In genomic region chr19:53333466-53334449, GRCh38 we compare ENCODE assay signal across 8 cellular contexts. TPM values are rescaled to one million over a fixed set of nuclear protein-coding genes. Genes with fewer than 3 reads are reported as not detected.
DNase-seq lines count a peak whose midpoint lies in the region; ATAC-seq and TF ChIP-seq lines count a peak whose summit lies in the region.

TSS of gene ZNF845 (plus strand) at chr19:53333749. CDS start at chr19:53341308, 7,559 bp downstream.

- peaks cover 17% of the 10 kb centered on the region for H3K4me1 Mint-ChIP-seq in stimulated activated naive CD8-positive, alpha-beta T cell treated with anti-CD3 and anti-CD28 coated beads, Interleukin-15, amount 100 ng/mL, for 72 hours

- DNase-seq in Daoy (ENCODE audit: low read depth) (peak; percentile 95), Kasumi-1 (lab: John Stamatoyannopoulos, UW) (peak; percentile 52 to 54), RPMI8226 (peak; percentile 92), fibroblast of the conjunctiva (ENCODE audit: low read depth) (peak; percentile 80)
- DNase-seq in activated T-helper 9 cell treated with anti-CD3 and anti-CD28 coated beads, Interleukin-2, amount 50 U/mL, for 16 hours (ENCODE audit: low read depth), result peak; percentile 90
- DNase-seq in stimulated activated naive CD8-positive, alpha-beta T cell treated with anti-CD3 and anti-CD28 coated beads, Interleukin-15, amount 100 ng/mL, for 72 hours, result peak; percentile 96 to 97

- H3K36me3 ChIP-seq in neural cell (ENCODE audit: insufficient read depth, low read length), result no peaks in the 10 kb centered on the region

- H2AFZ ChIP-seq in neural cell (ENCODE audit: low read depth, low read length), result peak within 1 kb of the TSS; percentile 90

- no peak for TF ChIP-seq CTCF in neural cell (IDR thresholded peaks at IDR 0.05; ENCODE audit: poor library complexity, severe bottlenecking)

- H3K9me2 ChIP-seq in neural cell (ENCODE audit: insufficient read depth, low read length), result no peaks in the 10 kb centered on the region

- ATAC-seq in GM21825 (IDR thresholded peaks at IDR 0.05; ENCODE audit: unreplicated experiment), result peak; percentile 89
- ATAC-seq in stimulated activated naive CD8-positive, alpha-beta T cell treated with anti-CD3 and anti-CD28 coated beads, Interleukin-15, amount 100 ng/mL, for 72 hours, result peak; percentile 98

- H3K27ac ChIP-seq in neural cell (ENCODE audit: low read length), result peak within 1 kb of the TSS; percentile 53

- H3K4me2 ChIP-seq in neural cell (ENCODE audit: low read length), result peak within 1 kb of the TSS; percentile 38

- H3K79me2 ChIP-seq in neural cell (replicated peaks; ENCODE audit: insufficient read depth, low read length), result no peaks in the 10 kb centered on the region

- peak within 1 kb of the TSS; percentile 69 for H3K9ac ChIP-seq in neural cell (ENCODE audit: low read length)

- H3K9me3 ChIP-seq in neural cell (ENCODE audit: low read length), result no peaks in the 10 kb centered on the region

- no peaks in the 10 kb centered on the region for H3F3A ChIP-seq in neural cell (ENCODE audit: insufficient read depth, low read length, poor library complexity, severe bottlenecking)

- no peaks in the 10 kb centered on the region for H4K20me1 ChIP-seq in neural cell (ENCODE audit: insufficient read depth)

- peak within 1 kb of the TSS; percentile 61 to 94 for H3K27ac Mint-ChIP-seq in stimulated activated naive CD8-positive, alpha-beta T cell treated with anti-CD3 and anti-CD28 coated beads, Interleukin-15, amount 100 ng/mL, for 72 hours

- peak within 1 kb of the TSS; percentile 90 for H3K4me3 Mint-ChIP-seq in stimulated activated naive CD8-positive, alpha-beta T cell treated with anti-CD3 and anti-CD28 coated beads, Interleukin-15, amount 100 ng/mL, for 72 hours

- H3K27me3 Mint-ChIP-seq in stimulated activated naive CD8-positive, alpha-beta T cell treated with anti-CD3 and anti-CD28 coated beads, Interleukin-15, amount 100 ng/mL, for 72 hours, result peaks cover 6% of the 10 kb centered on the region

- TF ChIP-seq RAD21 in neural cell (conservative IDR thresholded peaks at IDR 0.05), result peak; percentile 27

- peaks cover 24 to 30% of the 10 kb centered on the region in 2 donors for H3K9me3 Mint-ChIP-seq in stimulated activated naive CD8-positive, alpha-beta T cell treated with anti-CD3 and anti-CD28 coated beads, Interleukin-15, amount 100 ng/mL, for 72 hours

- H3K4me3 ChIP-seq in neural cell (ENCODE audit: low read length), result peak within 1 kb of the TSS; percentile 86

- no peak for TF ChIP-seq EP300 in neural cell (conservative IDR thresholded peaks at IDR 0.05; ENCODE audit: poor library complexity, severe bottlenecking)

- H3K27me3 ChIP-seq in neural cell (ENCODE audit: insufficient read depth, low read depth, low read length), result no peaks in the 10 kb centered on the region

TF ChIP-seq in neural cell, 6 proteins besides CTCF, POLR2A, EP300 and RAD21:
- TF ChIP-seq MXI1 (conservative IDR thresholded peaks at IDR 0.05; ENCODE audit: poor library complexity, severe bottlenecking) (peak; percentile 86), POLR2AphosphoS5 (IDR thresholded peaks at IDR 0.05) (peak; percentile 62), REST (IDR thresholded peaks at IDR 0.05; ENCODE audit: borderline replicate concordance) (peak; percentile 9), SMC3 (conservative IDR thresholded peaks at IDR 0.05; ENCODE audit: poor library complexity) (peak; percentile 3), TAF1 (IDR thresholded peaks at IDR 0.05; ENCODE audit: low read depth) (no peak), EZH2 (IDR thresholded peaks at IDR 0.05; ENCODE audit: borderline replicate concordance, insufficient read depth, low read length, poor library complexity, severe bottlenecking) (no peak)

RNA-seq across cellular contexts. Expression of gene ZNF845, which starts in this region (rescaled TPM):
- total RNA-seq in Daoy (2014; rRNA removed; shearing (Covaris generic)), result 10.0 and 11.0 TPM in 2 replicates
- 6.1 and 6.8 TPM in 2 replicates for polyA plus RNA-seq in neural cell
- polyA minus RNA-seq in neural cell, result 32.1 and 37.4 TPM in 2 replicates

Comparison
In these comparisons a context has a peak if more than half of its experiments do, and no peak if none do; other contexts are left out.
1. Peak in every context shown above with its lines: DNase-seq, ATAC-seq, H3K4me3 ChIP-seq and H3K27ac ChIP-seq.